Comparison of ENCODE assay signal across 26 cellular contexts in genomic region chr4:14910411-14910810, GRCh38.
"Had no signal": no experiment of that assay in that cellular context is flagged by ENCODE, and none has a peak within 500 bp of the region (broad histone marks: within the 10 kb centered on the region; RNA-seq: fewer than 3 reads in every experiment).

No MANE protein-coding gene starts in this region.

- H3K9me3 Mint-ChIP-seq: activated naive CD4-positive, alpha-beta T cell treated with anti-CD3 and anti-CD28 coated beads, Interleukin-2, amount 50 U/mL, for 24 hours; stimulated activated effector memory CD8-positive, alpha-beta T cell treated with anti-CD3 and anti-CD28 coated beads, Interleukin-12 subunit alpha, Interleukin-12 subunit beta, amount 100 ng/mL, for 72 hours; type B pancreatic cell had no signal

- ATAC-seq: naive thymus-derived CD8-positive, alpha-beta T cell; psoas muscle; sciatic nerve; stimulated activated effector memory CD8-positive, alpha-beta T cell treated with anti-CD3 and anti-CD28 coated beads, Interleukin-12 subunit alpha, Interleukin-12 subunit beta, amount 100 ng/mL, for 72 hours had no signal

- H3K9me3 ChIP-seq: adrenal gland, ovary, psoas muscle, testis had no signal

- H3K4me1 Mint-ChIP-seq: activated naive CD4-positive, alpha-beta T cell treated with anti-CD3 and anti-CD28 coated beads, Interleukin-2, amount 50 U/mL, for 24 hours; stimulated activated effector memory CD8-positive, alpha-beta T cell treated with anti-CD3 and anti-CD28 coated beads, Interleukin-12 subunit alpha, Interleukin-12 subunit beta, amount 100 ng/mL, for 72 hours had no signal

- H3K27ac Mint-ChIP-seq: activated naive CD4-positive, alpha-beta T cell treated with anti-CD3 and anti-CD28 coated beads, Interleukin-2, amount 50 U/mL, for 24 hours; naive thymus-derived CD8-positive, alpha-beta T cell; stimulated activated effector memory CD8-positive, alpha-beta T cell treated with anti-CD3 and anti-CD28 coated beads, Interleukin-12 subunit alpha, Interleukin-12 subunit beta, amount 100 ng/mL, for 72 hours; type B pancreatic cell had no signal

- H3K27ac ChIP-seq: adrenal gland, dorsolateral prefrontal cortex, ovary, psoas muscle, testis, VCaP had no signal

- H3K4me2 ChIP-seq: smooth muscle cell had no signal

- H3K4me3 ChIP-seq: adrenal gland, dorsolateral prefrontal cortex, ovary, psoas muscle, smooth muscle cell, testis had no signal

- H3K4me3 Mint-ChIP-seq: activated naive CD4-positive, alpha-beta T cell treated with anti-CD3 and anti-CD28 coated beads, Interleukin-2, amount 50 U/mL, for 24 hours; naive thymus-derived CD8-positive, alpha-beta T cell; stimulated activated effector memory CD8-positive, alpha-beta T cell treated with anti-CD3 and anti-CD28 coated beads, Interleukin-12 subunit alpha, Interleukin-12 subunit beta, amount 100 ng/mL, for 72 hours; type B pancreatic cell had no signal

- H3K4me1 ChIP-seq: adrenal gland, psoas muscle, testis had no signal

- DNase-seq: activated CD4-positive, alpha-beta T cell treated with anti-CD3 and anti-CD28 coated beads, Interleukin-2, amount 50 U/mL, for 1 hour; activated CD4-positive, CD25-positive, alpha-beta regulatory T cell treated with anti-CD3 and anti-CD28 coated beads, Interleukin-2, amount 50 U/mL, for 72 hours; activated CD8-positive, alpha-beta memory T cell treated with anti-CD3 and anti-CD28 coated beads, Interleukin-2, amount 50 U/mL, for 4 hours; activated gamma-delta T cell; activated T-cell treated with anti-CD3 and anti-CD28 coated beads, Interleukin-2, amount 50 U/mL, for 48 hours; adrenal gland; caudate nucleus; dorsolateral prefrontal cortex; foreskin melanocyte; glutamatergic neuron; hippocampal formation; islet precursor cell; mesendoderm; naive thymus-derived CD8-positive, alpha-beta T cell; ovary; psoas muscle; stimulated activated CD4-positive, alpha-beta T cell treated with anti-CD3 and anti-CD28 coated beads, Interleukin-4, amount 100 ng/mL, for 24 hours; T-helper 2 cell; testis had no signal

- H3K36me3 Mint-ChIP-seq: activated naive CD4-positive, alpha-beta T cell treated with anti-CD3 and anti-CD28 coated beads, Interleukin-2, amount 50 U/mL, for 24 hours; naive thymus-derived CD8-positive, alpha-beta T cell; stimulated activated effector memory CD8-positive, alpha-beta T cell treated with anti-CD3 and anti-CD28 coated beads, Interleukin-12 subunit alpha, Interleukin-12 subunit beta, amount 100 ng/mL, for 72 hours; type B pancreatic cell had no signal

- FAIRE-seq: colon had no signal

- H3K36me3 ChIP-seq: adrenal gland, ovary had no signal

- H3K27me3 ChIP-seq: dorsolateral prefrontal cortex, ovary, testis had no signal
